11 cellular contexts compared by ENCODE assay signal in genomic region chr4:19776021-19776459, GRCh38.
DNase-seq lines count a peak whose midpoint lies in the region; ATAC-seq and TF ChIP-seq lines count a peak whose summit lies in the region.
"Had no signal": no experiment of that assay in that cellular context is flagged by ENCODE, and none has a peak within 500 bp of the region (broad histone marks: within the 10 kb centered on the region; RNA-seq: fewer than 3 reads in every experiment).

No MANE protein-coding gene starts in this region.

- no peak overlapping the region for H3K4me3 Mint-ChIP-seq in natural killer cell
- H3K4me3 Mint-ChIP-seq: stimulated activated naive CD8-positive, alpha-beta T cell treated with anti-CD3 and anti-CD28 coated beads, Interleukin-15, Interleukin-2, amounts not matched to agents 100 ng/mL and 50 ng/mL, for 24 hours had no signal

- peak; percentile 93 for ATAC-seq in PC-3
- ATAC-seq in natural killer cell = no peak
- ATAC-seq in GM18861 (IDR thresholded peaks at IDR 0.05; ENCODE audit: unreplicated experiment) = no peak

- CTCF ChIA-PET in PC-3 (lab: Charles Lee) = no interaction called here

- no peaks in the 10 kb centered on the region for H4K20me1 ChIP-seq in PC-3 (ENCODE audit: low read length)
- H4K20me1 ChIP-seq: BLaER1 had no signal

- no peaks in the 10 kb centered on the region for H3K27me3 ChIP-seq in PC-3 (ENCODE audit: low read length)
- H3K27me3 ChIP-seq: BLaER1 had no signal

- H3K27me3 Mint-ChIP-seq in natural killer cell (ENCODE audit: low read depth in 2 of 2) = no peaks in the 10 kb centered on the region
- H3K27me3 Mint-ChIP-seq: stimulated activated naive CD8-positive, alpha-beta T cell treated with anti-CD3 and anti-CD28 coated beads, Interleukin-15, Interleukin-2, amounts not matched to agents 100 ng/mL and 50 ng/mL, for 24 hours had no signal

- H3K4me3 ChIP-seq in PC-3 (ENCODE audit: low read length) (peak overlapping the region; percentile 43; the same call in 1 of the 2 replicates), fibroblast of pulmonary artery (replicated peaks; ENCODE audit: low read depth, low read length) (no peak overlapping the region)
- H3K4me3 ChIP-seq: BLaER1 had no signal

- TF ChIP-seq CTCF in PC-3 (conservative IDR thresholded peaks at IDR 0.05; ENCODE audit: low read depth, low read length) (no peak), fibroblast of pulmonary artery (IDR thresholded peaks at IDR 0.05; ENCODE audit: low read length, missing control alignments) (no peak), natural killer cell (IDR thresholded peaks at IDR 0.05) (no peak)

- no peaks in the 10 kb centered on the region for H3K79me2 ChIP-seq in PC-3 (ENCODE audit: low read length)

- peak overlapping the region; percentile 39; the same call in 1 of the 2 replicates for H3K9ac ChIP-seq in PC-3 (ENCODE audit: low read length)
- H3K9ac ChIP-seq: BLaER1 had no signal

- POLR2A ChIA-PET in PC-3 (lab: Charles Lee; ENCODE audit: unreplicated experiment) = interaction anchor here (0.7 kb wide), 2 partner anchors 522 to 1130 kb away, joined by 3 to 19 read pairs; no protein-coding TSS in a partner anchor

- H3K9me3 ChIP-seq in PC-3 (ENCODE audit: low read length) = no peaks in the 10 kb centered on the region

- peak overlapping the region; percentile 83 for H3K4me2 ChIP-seq in PC-3 (ENCODE audit: low read length)
- H3K4me2 ChIP-seq: BLaER1 had no signal

- H3K9me2 ChIP-seq in PC-3 (replicated peaks; ENCODE audit: low read length) = no peaks in the 10 kb centered on the region

- H2AFZ ChIP-seq in PC-3 (ENCODE audit: low read length) = no peak overlapping the region

- H3K36me3 ChIP-seq in PC-3 (ENCODE audit: low read depth, low read length) = no peaks in the 10 kb centered on the region
- H3K36me3 ChIP-seq: BLaER1 had no signal

- peaks cover 7 to 18% of the 10 kb centered on the region in 2 donors for H3K9me3 Mint-ChIP-seq in natural killer cell

- H3F3A ChIP-seq in PC-3 (ENCODE audit: low read length, unreplicated experiment) = no peaks in the 10 kb centered on the region

- H3K27ac ChIP-seq in PC-3 (ENCODE audit: low read length) = peak overlapping the region; percentile 85
- H3K27ac ChIP-seq: BLaER1 had no signal

- DNase-seq in NCI-H2107 treated with DMSO at 0.1 percent for 48 hours (lab: John Stamatoyannopoulos, UW; ENCODE audit: unreplicated experiment) (peak; percentile 20), NCI-H2107 (lab: John Stamatoyannopoulos, UW) (no peak), PC-3 (peak; percentile 96), fibroblast of pulmonary artery (ENCODE audit: low read depth) (peak; percentile 85), stromal cell of bone marrow (ENCODE audit: low read depth) (peak; percentile 57), natural killer cell (no peak), SW480 (ENCODE audit: low spot score) (no peak)
- DNase-seq: nucleus accumbens had no signal

- H3K36me3 Mint-ChIP-seq in natural killer cell = no peaks in the 10 kb centered on the region

- peaks cover 30% of the 10 kb centered on the region for H3K4me1 ChIP-seq in PC-3 (ENCODE audit: insufficient read depth, low read length)
- H3K4me1 ChIP-seq: BLaER1 had no signal

- H3K4me1 Mint-ChIP-seq in natural killer cell = no peaks in the 10 kb centered on the region

- BruUV-seq in PC-3 (replicated peaks; lab: Mats Ljungman, UMichigan) = no TSS peak

- intact Hi-C loops in PC-3 (cut with micrococcal nuclease) = loop anchor here (1.0 to 10.0 kb wide), 4 partner anchors 27 to 473 kb away; no protein-coding TSS in a partner anchor
- intact Hi-C loops in natural killer cell (cut with micrococcal nuclease) = no loop called here

- H3K27ac Mint-ChIP-seq in natural killer cell = no peak overlapping the region
- H3K27ac Mint-ChIP-seq: stimulated activated naive CD8-positive, alpha-beta T cell treated with anti-CD3 and anti-CD28 coated beads, Interleukin-15, Interleukin-2, amounts not matched to agents 100 ng/mL and 50 ng/mL, for 24 hours had no signal

Comparison
In these comparisons a context has a peak if more than half of its experiments do, and no peak if none do; other contexts are left out.
1. DNase-seq: peak in NCI-H2107 treated with DMSO at 0.1 percent for 48 hours (single experiment), PC-3 (single experiment), fibroblast of pulmonary artery (single experiment) and stromal cell of bone marrow (single experiment); none in NCI-H2107 (single experiment), natural killer cell (single experiment) and SW480 (single experiment).